In the genomic region with DNA sequence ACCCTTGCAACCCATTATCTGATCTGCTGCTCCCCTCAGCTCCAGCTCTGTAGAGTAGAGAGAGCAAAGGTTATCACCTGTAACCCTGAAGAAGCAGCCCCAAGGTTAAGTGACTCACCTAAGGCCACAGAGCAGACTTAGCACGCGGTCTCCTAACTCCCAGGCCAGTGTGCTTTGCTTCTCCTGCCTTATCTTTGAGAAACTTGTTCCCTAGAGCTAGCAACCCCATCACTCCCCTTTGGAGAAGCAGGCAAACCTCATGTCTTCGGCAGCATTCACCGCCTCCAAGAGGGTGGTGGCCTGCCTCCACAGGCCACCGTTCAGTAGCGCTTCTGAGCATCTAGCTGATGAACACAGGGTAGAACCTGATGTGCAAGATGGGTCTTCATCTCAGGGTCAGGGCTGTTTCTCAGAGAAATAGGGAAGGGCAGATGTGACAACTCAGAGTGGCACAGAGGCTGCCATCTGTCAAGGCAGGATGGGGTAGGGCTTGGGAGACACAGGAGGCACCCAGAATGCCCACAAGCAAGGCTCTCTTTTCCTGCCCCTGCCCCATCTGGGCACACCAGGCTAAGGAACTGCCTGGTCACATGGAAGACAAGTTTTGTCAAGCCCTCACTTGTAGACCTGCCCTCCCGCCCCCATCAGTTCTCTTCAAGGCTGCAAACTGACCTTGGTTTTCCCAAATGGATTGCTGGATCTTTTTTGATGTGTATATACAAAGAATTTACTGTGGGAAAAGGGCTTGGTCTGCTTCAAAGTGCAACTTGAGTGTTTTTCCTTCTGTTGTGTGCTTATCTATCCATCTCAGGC, we compare ENCODE assay signal across 20 cellular contexts. TPM values are rescaled to one million over a fixed set of nuclear protein-coding genes. Genes with fewer than 3 reads are reported as not detected.
DNase-seq lines count a peak whose midpoint lies in the region; ATAC-seq and TF ChIP-seq lines count a peak whose summit lies in the region.
"Had no signal": no experiment of that assay in that cellular context is flagged by ENCODE, and none has a peak within 500 bp of the region (broad histone marks: within the 10 kb centered on the region; RNA-seq: fewer than 3 reads in every experiment).

No MANE protein-coding gene starts in this region.

- CTCF ChIA-PET in mammary epithelial cell (lab: Charles Lee; ENCODE audit: low non-redundant PET), result no interaction called here

- H3K36me3 ChIP-seq in cardiac muscle cell (peaks cover 16% of the 10 kb centered on the region), heart right ventricle (peaks cover 0 to 50% (median 4%) of the 10 kb centered on the region in 9 donors), mammary epithelial cell (ENCODE audit: insufficient read depth, low read length) (peaks cover 2% of the 10 kb centered on the region), spleen (peaks cover 0 to 99% (median 39%) of the 10 kb centered on the region in 6 donors)

- H3K4me3 ChIP-seq in cardiac muscle cell (no peak overlapping the region), heart right ventricle (no peak overlapping the region), mammary epithelial cell (replicated peaks in 1 of 3; ENCODE audit: insufficient read depth in 1 of 3, low read depth in 2 of 3, low read length in 3 of 3) (no peak overlapping the region), spleen (no peak overlapping the region)
- H3K4me3 ChIP-seq: lower lobe of right lung, upper lobe of left lung had no signal

- WGBS in heart right ventricle, 2 donors, result 93% methylated on average over 7 of the region's 7 CpGs
- WGBS in mammary epithelial cell (ENCODE audit: low coverage, missing lambda C conversion rate), result 70% methylated on average over 7 of the region's 7 CpGs
- 93 to 98% (median 96%) methylated on average over 7 of the region's 7 CpGs for WGBS in spleen, 5 donors

- no peaks in the 10 kb centered on the region for H3K79me2 ChIP-seq in mammary epithelial cell (ENCODE audit: insufficient read depth, low read length)

- H3K27ac ChIP-seq in cardiac muscle cell (peak overlapping the region; percentile 57), heart right ventricle (no peak overlapping the region), mammary epithelial cell (ENCODE audit: insufficient read depth, low read depth, low read length) (no peak overlapping the region), spleen (no peak overlapping the region), substantia nigra (ENCODE audit: low read depth, low read length, poor library complexity, severe bottlenecking) (no peak overlapping the region)
- H3K27ac ChIP-seq: lower lobe of right lung, upper lobe of left lung, WERI-Rb-1 had no signal

- TF ChIP-seq CTCF in cardiac muscle cell (IDR thresholded peaks at IDR 0.05; ENCODE audit: low read depth, low read length) (no peak), heart right ventricle (IDR thresholded peaks at IDR 0.05) (no peak), mammary epithelial cell (conservative IDR thresholded peaks at IDR 0.05 in 1 of 2, IDR thresholded peaks at IDR 0.05 in 1 of 2; ENCODE audit: extremely low read depth in 1 of 2, insufficient read depth in 1 of 2, low read depth in 1 of 2, low read length in 2 of 2) (no peak), spleen (IDR thresholded peaks at IDR 0.05 in 8 of 11, conservative IDR thresholded peaks at IDR 0.05 in 3 of 11) (no peak)

- H3K4me1 ChIP-seq in cardiac muscle cell (ENCODE audit: low read depth) (peaks cover 39% of the 10 kb centered on the region), heart right ventricle (peaks cover 0 to 15% (median 0%) of the 10 kb centered on the region in 9 donors), mammary epithelial cell (ENCODE audit: insufficient read depth, low read length) (peaks cover 13% of the 10 kb centered on the region), spleen (no peaks in the 10 kb centered on the region)
- H3K4me1 ChIP-seq: Caco-2, lower lobe of right lung, upper lobe of left lung had no signal

- H4K20me1 ChIP-seq in mammary epithelial cell (ENCODE audit: insufficient read depth, low read length), result no peaks in the 10 kb centered on the region

- peak overlapping the region; percentile 60 for H2AFZ ChIP-seq in mammary epithelial cell (ENCODE audit: low read depth, low read length)

- intact Hi-C loops in heart right ventricle (cut with DNase I) (no loop called here), mammary epithelial cell (cut with micrococcal nuclease) (no loop called here), spleen (cut with DNase I; ENCODE audit: low total_unique reads) (no loop called here)

- in situ Hi-C loops in mammary epithelial cell (cut with MboI; ENCODE audit: low sequenced_read_pairs in 2 of 2), result no loop called here

- peak overlapping the region; percentile 75 for H3K4me2 ChIP-seq in mammary epithelial cell (ENCODE audit: insufficient read depth, low read depth, low read length)

- no peak overlapping the region for H3K9ac ChIP-seq in mammary epithelial cell (ENCODE audit: insufficient read depth, low read length)

- dilution Hi-C loops in mammary epithelial cell (cut with HindIII; ENCODE audit: low sequenced_read_pairs), result no loop called here

- BruUV-seq in mammary epithelial cell (replicated peaks; lab: Mats Ljungman, UMichigan), result no TSS peak

- TF ChIP-seq POLR2A in spleen (IDR thresholded peaks at IDR 0.05), result no peak

- H3K27me3 ChIP-seq in cardiac muscle cell, result no peaks in the 10 kb centered on the region
- no peaks in the 10 kb centered on the region for H3K27me3 ChIP-seq in heart right ventricle
- H3K27me3 ChIP-seq in mammary epithelial cell (ENCODE audit: insufficient read depth, low read length), result no peaks in the 10 kb centered on the region
- H3K27me3 ChIP-seq in spleen (replicated peaks in 1 of 7), result no peaks in the 10 kb centered on the region
- H3K27me3 ChIP-seq: upper lobe of left lung had no signal

- ATAC-seq in heart right ventricle, result no peak
- ATAC-seq: lower lobe of right lung, sciatic nerve had no signal

- DNase-seq in cardiac muscle cell (ENCODE audit: low read depth in 1 of 2, low spot score in 1 of 2) (no peak), heart right ventricle (no peak), NCI-H524 treated with DMSO at 0.1 percent for 48 hours (lab: John Stamatoyannopoulos, UW) (peak; percentile 39), mammary epithelial cell (peak; percentile 49), spleen (peak; percentile 22), dedifferentiated amniotic fluid mesenchymal stem cell (ENCODE audit: extremely low spot score) (no peak), substantia nigra (lab: John Stamatoyannopoulos, UW) (no peak)
- no peak for DNase-seq in NK-92 treated with Interleukin-12 subunit alpha and Interleukin-12 subunit beta, amount 100 ng/mL, for 24 hours (lab: John Stamatoyannopoulos, UW)
- DNase-seq: activated gamma-delta T cell treated with Interleukin-2 at 50 U/mL for 16 hours; Caco-2; hypothalamus; islet precursor cell; lower lobe of right lung; NCI-H2029; NCI-H526; Right ventricle myocardium superior; stimulated activated naive CD4-positive, alpha-beta T cell treated with Interleukin-2 at 50 U/mL for 16 hours; upper lobe of left lung; WERI-Rb-1 had no signal

- no peaks in the 10 kb centered on the region for H3K9me3 ChIP-seq in cardiac muscle cell (ENCODE audit: low read depth)
- H3K9me3 ChIP-seq in heart right ventricle, result no peaks in the 10 kb centered on the region
- no peaks in the 10 kb centered on the region for H3K9me3 ChIP-seq in mammary epithelial cell (replicated peaks; ENCODE audit: insufficient read depth, low read length)
- H3K9me3 ChIP-seq in spleen, result no peaks in the 10 kb centered on the region
- H3K9me3 ChIP-seq: Caco-2, lower lobe of right lung, upper lobe of left lung had no signal

RNA-seq across cellular contexts. Expression of gene CLK3, which starts 34.9 kb away (rescaled TPM):
- total RNA-seq in cardiac muscle cell, result 193 and 319 TPM in 2 replicates
- polyA plus RNA-seq in cardiac muscle cell, result 100 and 125 TPM in 2 replicates
- total RNA-seq in heart right ventricle, result 10 to 100 TPM; 40.2 to 52.1 (median 45.2) TPM
- 10 to 100 TPM; 27.7 to 73.6 TPM for polyA plus RNA-seq in heart right ventricle
- total RNA-seq in mammary epithelial cell, result 10 to 100 TPM; 52.7 to 58.7 TPM
- polyA plus RNA-seq in mammary epithelial cell, result 66.0 TPM
- polyA minus RNA-seq in mammary epithelial cell, result 155 TPM
- 100 to 1,000 TPM in 6 of 7 donors, 10 to 100 TPM in 1; 97.8 to 229 (median 109) TPM for total RNA-seq in spleen
- 100 to 1,000 TPM in 1 of 3 donors, 10 to 100 TPM in 2; 54.0 to 106 (median 93.7) TPM for polyA plus RNA-seq in spleen

RNA-seq across cellular contexts. Expression of gene ARID3B, which starts 39.7 kb away (rescaled TPM):
- total RNA-seq in cardiac muscle cell (60.7 and 69.8 TPM in 2 replicates), heart right ventricle (1 to 10 TPM; 1.2 to 3.7 (median 2.4) TPM), mammary epithelial cell (10 to 100 TPM in 1 of 2 donors, 1 to 10 TPM in 1; 7.0 to 12.8 TPM), spleen (10 to 100 TPM; 14.5 to 25.2 (median 16.3) TPM)
- polyA plus RNA-seq in cardiac muscle cell (70.5 and 72.6 TPM in 2 replicates), heart right ventricle (1 to 10 TPM; 1.4 to 3.0 TPM), mammary epithelial cell (4.2 TPM), spleen (1 to 10 TPM; 3.5 to 7.8 (median 4.7) TPM)
- 6.1 TPM for polyA minus RNA-seq in mammary epithelial cell

Comparison
In these comparisons a context has a peak if more than half of its experiments do, and no peak if none do; other contexts are left out.
1. DNase-seq: peak in NCI-H524 treated with DMSO at 0.1 percent for 48 hours (single experiment), mammary epithelial cell (single experiment) and spleen (single experiment); none in cardiac muscle cell (0 of 2), heart right ventricle (0 of 2), dedifferentiated amniotic fluid mesenchymal stem cell (single experiment), NK-92 treated with Interleukin-12 subunit alpha and Interleukin-12 subunit beta, amount 100 ng/mL, for 24 hours (single experiment) and substantia nigra (0 of 49).